ENCODE assay signal across 18 cellular contexts in genomic region chr18:11975721-11976120, GRCh38. TPM values are rescaled to one million over a fixed set of nuclear protein-coding genes. Genes with fewer than 3 reads are reported as not detected.
DNase-seq lines count a peak whose midpoint lies in the region; ATAC-seq and TF ChIP-seq lines count a peak whose summit lies in the region.
"Had no signal": no experiment of that assay in that cellular context is flagged by ENCODE, and none has a peak within 500 bp of the region (broad histone marks: within the 10 kb centered on the region; RNA-seq: fewer than 3 reads in every experiment).

No MANE protein-coding gene starts in this region.

- H4K5ac ChIP-seq in IMR-90 (ENCODE audit: low read depth, low read length) = no peak overlapping the region

- H3K56ac ChIP-seq in IMR-90 (ENCODE audit: extremely low read depth, insufficient read depth, low read length) = no peak overlapping the region

- H3K4me1 ChIP-seq in right atrium auricular region (peaks cover 0 to 10% of the 10 kb centered on the region in 2 donors), IMR-90 (ENCODE audit: control insufficient read depth, insufficient read depth, low read length) (peaks cover 3% of the 10 kb centered on the region; the same call in 1 of the 2 replicates)
- H3K4me1 ChIP-seq: BE2C had no signal

- BruUV-seq in IMR-90 (replicated peaks; lab: Mats Ljungman, UMichigan) = no TSS peak

- TF ChIP-seq CTCF in right atrium auricular region (IDR thresholded peaks at IDR 0.05) (no peak), IMR-90 (conservative IDR thresholded peaks at IDR 0.05; ENCODE audit: low read depth, low read length) (no peak), glutamatergic neuron (IDR thresholded peaks at IDR 0.05; ENCODE audit: partially characterized antibody, unreplicated experiment) (no peak), coronary artery (IDR thresholded peaks at IDR 0.05) (no peak)

- H3K4me3 Mint-ChIP-seq in glutamatergic neuron (ENCODE audit: unreplicated experiment) = no peak overlapping the region
- H3K4me3 Mint-ChIP-seq: CD4-positive, CD25-positive, alpha-beta regulatory T cell; CD8-positive, alpha-beta T cell had no signal

- in situ Hi-C loops in IMR-90 (cut with MboI; ENCODE audit: low sequenced_read_pairs) = no loop called here

- H3K4me3 ChIP-seq in right atrium auricular region = no peak overlapping the region
- no peak overlapping the region for H3K4me3 ChIP-seq in IMR-90 (ENCODE audit: insufficient read depth, low read depth, low read length)
- H3K4me3 ChIP-seq in coronary artery = no peak overlapping the region
- H3K4me3 ChIP-seq: BLaER1 treated with 17β-estradiol and CSF1 and Interleukin-3, amounts not matched to agents 10 nM and 100 nM; GM23248 had no signal

- no peak overlapping the region for H3K14ac ChIP-seq in IMR-90 (replicated peaks; ENCODE audit: low read depth, low read length)

- no peak overlapping the region for H2BK20ac ChIP-seq in IMR-90 (ENCODE audit: low read depth, low read length)

- peaks cover 9% of the 10 kb centered on the region for H3K9me3 Mint-ChIP-seq in glutamatergic neuron (ENCODE audit: unreplicated experiment)
- H3K9me3 Mint-ChIP-seq: CD4-positive, CD25-positive, alpha-beta regulatory T cell; CD8-positive, alpha-beta T cell had no signal

- H3K23ac ChIP-seq in IMR-90 (ENCODE audit: low read depth, low read length) = no peak overlapping the region

- no peak overlapping the region for H2AFZ ChIP-seq in IMR-90 (replicated peaks; ENCODE audit: low read length, poor library complexity)
- H2AFZ ChIP-seq: GM23248 had no signal

- H2BK120ac ChIP-seq in IMR-90 (ENCODE audit: low read depth, low read length) = no peak overlapping the region

- no peak overlapping the region for H2BK5ac ChIP-seq in IMR-90 (ENCODE audit: low read depth, low read length, poor library complexity, severe bottlenecking)

- no peak overlapping the region for H4K91ac ChIP-seq in IMR-90 (ENCODE audit: insufficient read depth, low read depth, low read length)

- peak overlapping the region; percentile 33 for H3K27ac Mint-ChIP-seq in glutamatergic neuron (ENCODE audit: unreplicated experiment)
- H3K27ac Mint-ChIP-seq: CD8-positive, alpha-beta T cell had no signal

- H3K36me3 Mint-ChIP-seq in glutamatergic neuron (ENCODE audit: unreplicated experiment) = peaks cover 3% of the 10 kb centered on the region
- H3K36me3 Mint-ChIP-seq: CD4-positive, CD25-positive, alpha-beta regulatory T cell; CD8-positive, alpha-beta T cell had no signal

- TF ChIP-seq POLR2A in IMR-90 (IDR thresholded peaks at IDR 0.05; ENCODE audit: low read depth, low read length) = no peak

- dilution Hi-C loops in IMR-90 (cut with HindIII; ENCODE audit: low sequenced_read_pairs, unreplicated experiment) = no loop called here

- no peak overlapping the region for H2AK5ac ChIP-seq in IMR-90 (ENCODE audit: low read depth, low read length)

- WGBS in IMR-90 (ENCODE audit: extremely low coverage in 2 of 2, insufficient read length in 1 of 2), 2 experiments = no CpG with 5 or more reads among the region's 2 CpGs

- TF ChIP-seq RAD21 in IMR-90 (IDR thresholded peaks at IDR 0.05; ENCODE audit: low read length) = no peak

- H3K27ac ChIP-seq in right atrium auricular region (no peak overlapping the region), IMR-90 (ENCODE audit: insufficient read depth, low read length) (no peak overlapping the region), coronary artery (no peak overlapping the region)
- H3K27ac ChIP-seq: BLaER1 treated with 17β-estradiol and CSF1 and Interleukin-3, amounts not matched to agents 10 nM and 100 nM had no signal

- peak; percentile 10 for DNase-seq in cardiac septum (ENCODE audit: low spot score)
- no peak for DNase-seq in right atrium auricular region (ENCODE audit: low spot score)
- no peak for DNase-seq in IMR-90
- no peak for DNase-seq in glutamatergic neuron
- no peak for DNase-seq in coronary artery (ENCODE audit: low spot score)
- DNase-seq: ACHN; AML-193; BE2C; Caco-2; CD4-positive, CD25-positive, alpha-beta regulatory T cell; CD8-positive, alpha-beta T cell; DMS153; DND-41; GM23248; H7; HCEC 1CT had no signal

- H4K8ac ChIP-seq in IMR-90 (ENCODE audit: low read depth in 2 of 2, low read length in 2 of 2) = no peak overlapping the region

- peaks cover 7% of the 10 kb centered on the region for H3K27me3 Mint-ChIP-seq in glutamatergic neuron (ENCODE audit: unreplicated experiment)

- intact Hi-C loops in cardiac septum (cut with DNase I) (no loop called here), IMR-90 (cut with micrococcal nuclease) (no loop called here)

- no peak overlapping the region for H2BK15ac ChIP-seq in IMR-90 (ENCODE audit: low read depth, low read length)

- H4K20me1 ChIP-seq in IMR-90 (ENCODE audit: insufficient read depth, low read length) = no peaks in the 10 kb centered on the region
- H4K20me1 ChIP-seq: BLaER1 treated with 17β-estradiol and CSF1 and Interleukin-3, amounts not matched to agents 10 nM and 100 nM had no signal

- H3K36me3 ChIP-seq in right atrium auricular region = no peaks in the 10 kb centered on the region
- no peaks in the 10 kb centered on the region for H3K36me3 ChIP-seq in IMR-90 (ENCODE audit: control insufficient read depth, insufficient read depth, low read length)
- H3K36me3 ChIP-seq: BE2C; BLaER1 treated with 17β-estradiol and CSF1 and Interleukin-3, amounts not matched to agents 10 nM and 100 nM had no signal

- H3K9me3 ChIP-seq in right atrium auricular region (no peaks in the 10 kb centered on the region), IMR-90 (ENCODE audit: control insufficient read depth, insufficient read depth, low read length) (no peaks in the 10 kb centered on the region)
- H3K9me3 ChIP-seq: BE2C, Caco-2 had no signal

- CTCF ChIA-PET in IMR-90 (lab: Yijun Ruan, JAX) = interaction anchor here (0.5 to 0.7 kb wide), 2 partner anchors 31 to 325 kb away, joined by 3 read pairs; no protein-coding TSS in a partner anchor

- no peak overlapping the region for H2AK9ac ChIP-seq in IMR-90 (replicated peaks; ENCODE audit: low read depth, low read length, poor library complexity)

- POLR2A ChIA-PET in IMR-90 (lab: Charles Lee; ENCODE audit: unreplicated experiment) = no interaction called here

- no peak overlapping the region for H3K9ac ChIP-seq in IMR-90 (ENCODE audit: low read depth, low read length)
- H3K9ac ChIP-seq: BLaER1 treated with 17β-estradiol and CSF1 and Interleukin-3, amounts not matched to agents 10 nM and 100 nM had no signal

- no peak for ATAC-seq in IMR-90 (ENCODE audit: low read depth)
- no peak for ATAC-seq in GM18909 (IDR thresholded peaks at IDR 0.05; ENCODE audit: poor library complexity, unreplicated experiment)
- ATAC-seq: CD8-positive, alpha-beta T cell had no signal

- H3K9me1 ChIP-seq in IMR-90 (ENCODE audit: insufficient read depth, low read length) = no peaks in the 10 kb centered on the region

- peaks cover 10% of the 10 kb centered on the region for H3K4me1 Mint-ChIP-seq in glutamatergic neuron (ENCODE audit: low read depth, unreplicated experiment)

- H3K4me2 ChIP-seq in IMR-90 (ENCODE audit: low read depth, low read length) = no peak overlapping the region

- H3K27me3 ChIP-seq in right atrium auricular region (no peaks in the 10 kb centered on the region), IMR-90 (ENCODE audit: control insufficient read depth, insufficient read depth, low read length) (no peaks in the 10 kb centered on the region)
- H3K27me3 ChIP-seq: BE2C; BLaER1 treated with 17β-estradiol and CSF1 and Interleukin-3, amounts not matched to agents 10 nM and 100 nM had no signal

- H3K79me1 ChIP-seq in IMR-90 (ENCODE audit: low read depth in 1 of 2, low read length in 2 of 2) = no peaks in the 10 kb centered on the region

- H3K4ac ChIP-seq in IMR-90 (ENCODE audit: low read depth, low read length) = no peak overlapping the region

- no peak overlapping the region for H3K18ac ChIP-seq in IMR-90 (ENCODE audit: low read depth, low read length)

TF ChIP-seq in IMR-90, 13 proteins besides CTCF, POLR2A, EP300 and RAD21:
- TF ChIP-seq MAFK (IDR thresholded peaks at IDR 0.05; ENCODE audit: low read depth, low read length) = peak; percentile 80
- TF ChIP-seq USF2 (IDR thresholded peaks at IDR 0.05; ENCODE audit: low read depth, low read length) = no peak

RNA-seq across cellular contexts. Expression of gene IMPA2, which starts 5.6 kb away (rescaled TPM):
- total RNA-seq in cardiac septum (19.9 TPM), right atrium auricular region (10 to 100 TPM; 20.2 to 22.9 TPM), IMR-90 (2012; rRNA removed) (4.7 and 5.4 TPM in 2 replicates), glutamatergic neuron (ENCODE audit: unreplicated experiment) (103 TPM)
- polyA plus RNA-seq in IMR-90 (2012; rRNA removed) = 4.7 and 5.5 TPM in 2 replicates
- 8.4 and 12.8 TPM in 2 replicates for polyA plus RNA-seq in IMR-90 (2012; cell fraction: cytosol; rRNA removed)
- 24.6 and 26.9 TPM in 2 replicates for polyA plus RNA-seq in IMR-90 (2012; cell fraction: nucleus; rRNA removed; ENCODE audit: low replicate concordance)
